Comparison of ENCODE assay signal across 8 cellular contexts in the genomic region with DNA sequence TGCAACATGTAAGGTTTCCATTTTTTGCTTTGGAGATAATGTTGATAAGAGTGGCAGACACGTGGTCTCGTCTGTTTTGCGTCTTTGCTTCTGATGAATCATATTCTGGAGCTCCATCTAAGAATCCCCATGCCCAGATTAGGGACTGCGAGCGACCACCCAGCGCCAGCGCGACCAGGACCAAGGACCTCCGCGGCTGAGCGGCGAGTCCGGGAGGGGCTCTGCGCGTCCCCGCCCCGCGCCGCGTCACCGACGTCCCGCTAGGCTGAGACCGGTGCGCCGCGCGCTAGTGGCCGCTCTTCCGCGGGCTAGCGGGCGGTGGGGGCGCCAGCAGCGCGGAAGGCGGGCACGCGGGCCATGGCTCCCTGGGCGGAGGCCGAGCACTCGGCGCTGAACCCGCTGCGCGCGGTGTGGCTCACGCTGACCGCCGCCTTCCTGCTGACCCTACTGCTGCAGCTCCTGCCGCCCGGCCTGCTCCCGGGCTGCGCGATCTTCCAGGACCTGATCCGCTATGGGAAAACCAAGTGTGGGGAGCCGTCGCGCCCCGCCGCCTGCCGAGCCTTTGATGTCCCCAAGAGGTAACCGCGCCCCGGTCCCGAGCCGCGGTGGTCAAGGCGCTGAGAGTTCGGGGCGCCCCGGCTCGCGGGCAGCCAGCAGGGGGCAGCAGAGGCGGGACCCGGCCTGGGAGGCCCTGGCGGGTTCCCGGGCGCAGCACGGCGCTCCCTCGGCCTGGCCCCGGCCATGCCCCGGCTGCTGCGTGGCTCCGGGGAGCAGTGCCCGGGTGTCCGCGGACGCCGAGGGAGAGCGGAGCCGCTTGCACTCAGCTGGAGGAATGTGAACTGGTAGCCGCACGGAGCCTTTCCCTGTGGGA. TPM values are rescaled to one million over a fixed set of nuclear protein-coding genes. Genes with fewer than 3 reads are reported as not detected.
DNase-seq lines count a peak whose midpoint lies in the region; ATAC-seq and TF ChIP-seq lines count a peak whose summit lies in the region.

A gene (plus strand): TSS at position 263 of the 871 bp plus-strand sequence. CDS start 95 bp downstream, at position 358.

- ATAC-seq in GM21515 (IDR thresholded peaks at IDR 0.05; ENCODE audit: unreplicated experiment) (peak; percentile 96), PC-3 (peak; percentile 84)
- peak; percentile 95 for ATAC-seq in stimulated activated effector memory CD8-positive, alpha-beta T cell treated with anti-CD3 and anti-CD28 coated beads, Interleukin-12 subunit alpha, Interleukin-12 subunit beta, amount 100 ng/mL, for 72 hours

- H3K4me1 ChIP-seq in HUES64 (ENCODE audit: insufficient read depth, low read length) (peaks cover 16% of the 10 kb centered on the region; the same call in 1 of the 2 replicates), PC-3 (ENCODE audit: insufficient read depth, low read length) (peaks cover 49% of the 10 kb centered on the region), esophagus muscularis mucosa (peaks cover 19 to 37% (median 29%) of the 10 kb centered on the region in 4 donors)

- H3K4me3 ChIP-seq in HUES64 (ENCODE audit: low read length) (peak within 1 kb of the TSS; percentile 65), PC-3 (ENCODE audit: low read length) (peak within 1 kb of the TSS; percentile 86), esophagus muscularis mucosa (peak within 1 kb of the TSS; percentile 70 to 84 (median 78))

- no peaks in the 10 kb centered on the region for H3K9me2 ChIP-seq in PC-3 (replicated peaks; ENCODE audit: low read length)

- H3K9me3 Mint-ChIP-seq in activated T-cell treated with anti-CD3 and anti-CD28 coated beads, Interleukin-2, amount 50 U/mL, for 24 hours, result no peaks in the 10 kb centered on the region
- H3K9me3 Mint-ChIP-seq in stimulated activated effector memory CD8-positive, alpha-beta T cell treated with anti-CD3 and anti-CD28 coated beads, Interleukin-12 subunit alpha, Interleukin-12 subunit beta, amount 100 ng/mL, for 72 hours, result no peaks in the 10 kb centered on the region

- H3K4me1 Mint-ChIP-seq in activated T-cell treated with anti-CD3 and anti-CD28 coated beads, Interleukin-2, amount 50 U/mL, for 24 hours (ENCODE audit: low read depth), result peaks cover 23% of the 10 kb centered on the region
- H3K4me1 Mint-ChIP-seq in stimulated activated effector memory CD8-positive, alpha-beta T cell treated with anti-CD3 and anti-CD28 coated beads, Interleukin-12 subunit alpha, Interleukin-12 subunit beta, amount 100 ng/mL, for 72 hours, result peaks cover 19% of the 10 kb centered on the region

- TF ChIP-seq CTCF in PC-3 (conservative IDR thresholded peaks at IDR 0.05; ENCODE audit: low read depth, low read length) (peak; percentile 96), esophagus muscularis mucosa (IDR thresholded peaks at IDR 0.05) (peak; percentile 87 to 96 (median 94))

- peaks cover 25% of the 10 kb centered on the region; the same call in 1 of the 2 replicates for H3K79me2 ChIP-seq in PC-3 (ENCODE audit: low read length)

- POLR2A ChIA-PET in PC-3 (lab: Charles Lee; ENCODE audit: unreplicated experiment), result interaction anchor here (0.6 to 0.9 kb wide), 5 partner anchors 17 to 659 kb away, joined by 3 to 5 read pairs (median 3); a partner anchor contains a TSS

- DNase-seq in DMS53 treated with DMSO at 0.1 percent for 48 hours (lab: John Stamatoyannopoulos, UW; ENCODE audit: unreplicated experiment), result peak; percentile 44
- peak; percentile 90 for DNase-seq in PC-3
- peak; percentile 92 for DNase-seq in activated T-cell treated with anti-CD3 and anti-CD28 coated beads, Interleukin-2, amount 50 U/mL, for 24 hours
- DNase-seq in esophagus muscularis mucosa (ENCODE audit: extremely low spot score), result peak; percentile 93
- peak; percentile 90 for DNase-seq in myocyte (ENCODE audit: low read depth)
- DNase-seq in stimulated activated effector memory CD8-positive, alpha-beta T cell treated with anti-CD3 and anti-CD28 coated beads, Interleukin-12 subunit alpha, Interleukin-12 subunit beta, amount 100 ng/mL, for 72 hours (ENCODE audit: low spot score in 2 of 2), result peak; percentile 95 to 96

- H2AFZ ChIP-seq in PC-3 (ENCODE audit: low read length), result peak within 1 kb of the TSS; percentile 76

- no peaks in the 10 kb centered on the region for H3F3A ChIP-seq in PC-3 (ENCODE audit: low read length, unreplicated experiment)

- CTCF ChIA-PET in PC-3 (lab: Charles Lee), result interaction anchor here (0.6 to 2.5 kb wide), 11 partner anchors 10 to 375 kb away, joined by 3 to 9 read pairs (median 4); a partner anchor contains a TSS

- H3K4me3 Mint-ChIP-seq in activated T-cell treated with anti-CD3 and anti-CD28 coated beads, Interleukin-2, amount 50 U/mL, for 24 hours, result peak within 1 kb of the TSS; percentile 88
- peak within 1 kb of the TSS; percentile 74 for H3K4me3 Mint-ChIP-seq in stimulated activated effector memory CD8-positive, alpha-beta T cell treated with anti-CD3 and anti-CD28 coated beads, Interleukin-12 subunit alpha, Interleukin-12 subunit beta, amount 100 ng/mL, for 72 hours

- H3K36me3 ChIP-seq in HUES64 (ENCODE audit: insufficient read depth, low read length), result no peaks in the 10 kb centered on the region
- no peaks in the 10 kb centered on the region for H3K36me3 ChIP-seq in PC-3 (ENCODE audit: low read depth, low read length)
- no peaks in the 10 kb centered on the region for H3K36me3 ChIP-seq in esophagus muscularis mucosa

- TF ChIP-seq POLR2A in esophagus muscularis mucosa (IDR thresholded peaks at IDR 0.05; ENCODE audit: low read depth), result no peak

- H3K27ac Mint-ChIP-seq in activated T-cell treated with anti-CD3 and anti-CD28 coated beads, Interleukin-2, amount 50 U/mL, for 24 hours, result peak within 1 kb of the TSS; percentile 92
- peak within 1 kb of the TSS; percentile 74 for H3K27ac Mint-ChIP-seq in stimulated activated effector memory CD8-positive, alpha-beta T cell treated with anti-CD3 and anti-CD28 coated beads, Interleukin-12 subunit alpha, Interleukin-12 subunit beta, amount 100 ng/mL, for 72 hours

- no TSS peak for BruUV-seq in PC-3 (replicated peaks; lab: Mats Ljungman, UMichigan)

- intact Hi-C loops in PC-3 (cut with micrococcal nuclease) (loop anchor here (1.0 to 5.0 kb wide), 5 partner anchors 20 to 521 kb away; no protein-coding TSS in a partner anchor), esophagus muscularis mucosa (cut with DNase I) (loop anchor here (2.0 to 10.0 kb wide), 4 partner anchors 49 to 521 kb away; a partner anchor contains a TSS)

- H3K27me3 ChIP-seq in HUES64 (ENCODE audit: insufficient read depth, low read length), result peaks cover 7% of the 10 kb centered on the region; the same call in 1 of the 2 replicates
- no peaks in the 10 kb centered on the region for H3K27me3 ChIP-seq in PC-3 (ENCODE audit: low read length)
- H3K27me3 ChIP-seq in esophagus muscularis mucosa, result no peaks in the 10 kb centered on the region

- H3K9ac ChIP-seq in HUES64 (ENCODE audit: low read depth, low read length) (peak within 1 kb of the TSS; percentile 82), PC-3 (ENCODE audit: low read length) (peak within 1 kb of the TSS; percentile 88)

- H3K27me3 Mint-ChIP-seq in activated T-cell treated with anti-CD3 and anti-CD28 coated beads, Interleukin-2, amount 50 U/mL, for 24 hours, result no peaks in the 10 kb centered on the region

- H4K20me1 ChIP-seq in PC-3 (ENCODE audit: low read length), result no peaks in the 10 kb centered on the region

- H3K4me2 ChIP-seq in PC-3 (ENCODE audit: low read length), result peak within 1 kb of the TSS; percentile 96

- WGBS in HUES64, result under 1% methylated on average over 95 of the region's 95 CpGs
- 2% methylated on average over 28 of the region's 95 CpGs for WGBS in esophagus muscularis mucosa

- H3K36me3 Mint-ChIP-seq in activated T-cell treated with anti-CD3 and anti-CD28 coated beads, Interleukin-2, amount 50 U/mL, for 24 hours (ENCODE audit: low read depth), result peaks cover 2% of the 10 kb centered on the region
- no peaks in the 10 kb centered on the region for H3K36me3 Mint-ChIP-seq in stimulated activated effector memory CD8-positive, alpha-beta T cell treated with anti-CD3 and anti-CD28 coated beads, Interleukin-12 subunit alpha, Interleukin-12 subunit beta, amount 100 ng/mL, for 72 hours

- no peak for TF ChIP-seq EP300 in esophagus muscularis mucosa (IDR thresholded peaks at IDR 0.05)

- H3K27ac ChIP-seq in HUES64 (ENCODE audit: low read depth, low read length) (peak within 1 kb of the TSS; percentile 66; the same call in 1 of the 2 replicates), PC-3 (ENCODE audit: low read length) (peak within 1 kb of the TSS; percentile 81), esophagus muscularis mucosa (replicated peaks in 1 of 4) (peak within 1 kb of the TSS; percentile 93 to 98 (median 96))

- H3K9me3 ChIP-seq in HUES64 (ENCODE audit: insufficient read depth, low read depth, low read length), result no peaks in the 10 kb centered on the region
- no peaks in the 10 kb centered on the region for H3K9me3 ChIP-seq in PC-3 (ENCODE audit: low read length)
- no peaks in the 10 kb centered on the region for H3K9me3 ChIP-seq in esophagus muscularis mucosa

RNA-seq across cellular contexts. Expression of the gene that starts here (rescaled TPM):
- polyA plus RNA-seq in HUES64 (2013, experiment 1 of 2), result 23.6 TPM
- 23.1 TPM for polyA plus RNA-seq in HUES64 (2013, experiment 2 of 2)
- total RNA-seq in PC-3 (2014; rRNA removed) (15.2 and 24.0 TPM in 2 replicates), esophagus muscularis mucosa (1 to 10 TPM; 3.0 to 7.9 (median 5.2) TPM), myocyte (6.8 and 11.6 TPM in 2 replicates)
- 17.2 TPM for polyA plus RNA-seq in myocyte (2012)

Comparison
In these comparisons a context has a peak if more than half of its experiments do, and no peak if none do; other contexts are left out.
1. Peak in every context shown above with its lines: DNase-seq, ATAC-seq, H3K4me3 ChIP-seq and H3K27ac ChIP-seq.
2. DNase-seq: peak in every context shown above with its lines; median percentile 96 in stimulated activated effector memory CD8-positive, alpha-beta T cell treated with anti-CD3 and anti-CD28 coated beads, Interleukin-12 subunit alpha, Interleukin-12 subunit beta, amount 100 ng/mL, for 72 hours; 93 in esophagus muscularis mucosa; 92 in activated T-cell treated with anti-CD3 and anti-CD28 coated beads, Interleukin-2, amount 50 U/mL, for 24 hours; 90 in PC-3; 90 in myocyte; 44 in DMS53 treated with DMSO at 0.1 percent for 48 hours.